ENCODE assay signal across 8 cellular contexts in the genomic region with DNA sequence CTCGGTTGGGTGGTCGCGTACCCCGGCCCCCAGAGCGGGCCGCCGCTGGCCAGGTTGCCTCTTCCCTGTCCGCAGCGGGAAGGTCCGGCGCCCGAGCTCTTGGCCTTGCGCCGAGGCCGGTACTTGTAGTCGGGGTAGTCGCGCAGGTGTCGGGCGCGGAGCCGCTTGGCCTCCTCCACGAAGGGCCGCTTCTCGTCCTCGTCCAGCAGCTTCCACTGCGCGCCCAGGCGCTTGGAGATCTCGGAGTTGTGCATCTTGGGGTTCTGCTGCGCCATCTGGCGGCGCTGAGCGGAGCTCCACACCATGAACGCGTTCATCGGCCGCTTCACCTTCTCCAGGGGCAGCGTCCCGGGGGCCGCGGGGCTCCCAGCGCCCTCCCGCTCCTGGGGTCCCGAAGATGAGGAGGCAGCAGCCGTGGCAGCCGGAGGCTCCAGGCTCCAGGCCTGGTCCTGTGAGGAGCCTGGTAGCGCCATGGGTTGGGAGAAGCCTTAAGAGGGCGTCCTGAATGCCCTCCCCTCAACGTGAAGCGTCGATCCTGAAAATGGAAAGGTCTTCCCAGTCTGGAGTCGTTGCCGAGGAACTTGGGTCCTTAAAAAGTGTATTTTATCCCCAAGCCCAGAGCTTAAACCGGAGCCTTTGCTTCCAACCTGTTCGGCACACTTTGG. TPM values are rescaled to one million over a fixed set of nuclear protein-coding genes. Genes with fewer than 3 reads are reported as not detected.
DNase-seq lines count a peak whose midpoint lies in the region; ATAC-seq and TF ChIP-seq lines count a peak whose summit lies in the region.

No MANE protein-coding gene starts in this region.

- DNase-seq in D341Med (ENCODE audit: low spot score) (peak; percentile 66), NCI-H82 (lab: John Stamatoyannopoulos, UW) (peak; percentile 93), fibroblast of lung (ENCODE audit: low read depth in 2 of 2) (peak; percentile 75 to 85)
- peak; percentile 49 for DNase-seq in activated T-helper 9 cell treated with anti-CD3 and anti-CD28 coated beads, Interleukin-2, amount 50 U/mL, for 16 hours (ENCODE audit: low read depth)
- DNase-seq in stimulated activated CD8-positive, alpha-beta memory T cell treated with anti-CD3 and anti-CD28 coated beads, Interleukin-7, amount 100 ng/mL, for 1 hour (ENCODE audit: low read depth in 2 of 2): peak; percentile 39 to 44

- peak overlapping the region in 3 of 4 experiments; percentile 19 to 43 (median 26) for H3K4me3 ChIP-seq in fibroblast of lung (replicated peaks in 1 of 4; ENCODE audit: control extremely low read depth in 1 of 4, insufficient read depth in 1 of 4, low read depth in 3 of 4, low read length in 4 of 4)
- peak overlapping the region; percentile 27 to 87 for H3K4me3 ChIP-seq in muscle layer of colon (ENCODE audit: low read depth in 1 of 2, low read length in 2 of 2)

- peak overlapping the region; percentile 78 for H3K27ac ChIP-seq in fibroblast of lung (ENCODE audit: insufficient read depth, low read length)
- peak overlapping the region; percentile 59 for H3K27ac ChIP-seq in muscle layer of colon (ENCODE audit: low read depth, low read length)

- TF ChIP-seq CTCF in fibroblast of lung (conservative IDR thresholded peaks at IDR 0.05 in 1 of 2, IDR thresholded peaks at IDR 0.05 in 1 of 2; ENCODE audit: low read depth in 1 of 2, low read length in 2 of 2): peak; percentile 75 to 79

- H3K4me1 ChIP-seq in fibroblast of lung (ENCODE audit: control insufficient read depth, extremely low read depth, insufficient read depth, low read length): peaks cover 48% of the 10 kb centered on the region
- H3K4me1 ChIP-seq in muscle layer of colon (ENCODE audit: insufficient read depth, low read length): peaks cover 20% of the 10 kb centered on the region

- H3K4me2 ChIP-seq in fibroblast of lung (ENCODE audit: extremely low read depth, insufficient read depth, low read length): peak overlapping the region; percentile 94

- no peaks in the 10 kb centered on the region for H4K20me1 ChIP-seq in fibroblast of lung (ENCODE audit: control insufficient read depth, extremely low read depth, insufficient read depth, low read length)

- H2AFZ ChIP-seq in fibroblast of lung (ENCODE audit: low read length): no peak overlapping the region

- ATAC-seq in GM19463 (IDR thresholded peaks at IDR 0.05; ENCODE audit: unreplicated experiment) (no peak), GM18873 (IDR thresholded peaks at IDR 0.05; ENCODE audit: low FRiP score, unreplicated experiment) (no peak)

- H3K36me3 ChIP-seq in fibroblast of lung (ENCODE audit: control insufficient read depth, insufficient read depth, low read length) (peaks cover 29% of the 10 kb centered on the region), muscle layer of colon (ENCODE audit: insufficient read depth, low read length) (peaks cover 44% of the 10 kb centered on the region)

- H3K79me2 ChIP-seq in fibroblast of lung (ENCODE audit: control insufficient read depth, insufficient read depth, low read length): peaks cover 25% of the 10 kb centered on the region

- no peaks in the 10 kb centered on the region for H3K9me3 ChIP-seq in fibroblast of lung (ENCODE audit: control insufficient read depth, insufficient read depth, low read depth, low read length)
- no peaks in the 10 kb centered on the region for H3K9me3 ChIP-seq in muscle layer of colon (ENCODE audit: low read length)

- H3K9ac ChIP-seq in fibroblast of lung (ENCODE audit: insufficient read depth, low read length) (peak overlapping the region; percentile 47), muscle layer of colon (ENCODE audit: low read length) (peak overlapping the region; percentile 78)

- H3K27me3 ChIP-seq in fibroblast of lung (ENCODE audit: control insufficient read depth, insufficient read depth, low read length): no peaks in the 10 kb centered on the region
- H3K27me3 ChIP-seq in muscle layer of colon (ENCODE audit: control insufficient read depth in 1 of 2, insufficient read depth in 2 of 2, low read length in 2 of 2): no peaks in the 10 kb centered on the region

RNA-seq across cellular contexts. Expression of a gene that starts 0.6 kb away (rescaled TPM):
- total RNA-seq in fibroblast of lung: under 0.01 and 0.50 TPM in 2 replicates
- polyA plus RNA-seq in fibroblast of lung: 0.36 and 0.78 TPM in 2 replicates
- 0.64 and 3.4 TPM in 2 replicates for polyA plus RNA-seq in fibroblast of lung (2012)
- 2.5 TPM in 1 of 2 replicates, not detected in the other for polyA minus RNA-seq in fibroblast of lung (ENCODE audit: low replicate concordance)

RNA-seq across cellular contexts. Expression of a gene that starts 5.7 kb away (rescaled TPM):
- 29.5 and 51.9 TPM in 2 replicates for total RNA-seq in fibroblast of lung
- polyA plus RNA-seq in fibroblast of lung: 107 and 172 TPM in 2 replicates
- 69.8 and 100 TPM in 2 replicates for polyA plus RNA-seq in fibroblast of lung (2012)
- 214 and 261 TPM in 2 replicates for polyA minus RNA-seq in fibroblast of lung (ENCODE audit: low replicate concordance)

RNA-seq across cellular contexts. Expression of a gene that starts 9.9 kb away (rescaled TPM):
- total RNA-seq in fibroblast of lung: 16.2 and 29.4 TPM in 2 replicates
- 90.4 and 250 TPM in 2 replicates for polyA plus RNA-seq in fibroblast of lung
- 82.0 and 162 TPM in 2 replicates for polyA plus RNA-seq in fibroblast of lung (2012)
- 178 and 296 TPM in 2 replicates for polyA minus RNA-seq in fibroblast of lung (ENCODE audit: low replicate concordance)

RNA-seq across cellular contexts. Expression of a gene that starts 25.4 kb away (rescaled TPM):
- total RNA-seq in fibroblast of lung: 39.8 and 46.6 TPM in 2 replicates
- polyA plus RNA-seq in fibroblast of lung: 22.0 and 28.1 TPM in 2 replicates
- 20.7 and 30.8 TPM in 2 replicates for polyA plus RNA-seq in fibroblast of lung (2012)
- 106 and 122 TPM in 2 replicates for polyA minus RNA-seq in fibroblast of lung (ENCODE audit: low replicate concordance)

RNA-seq across cellular contexts. Expression of a gene that starts 27.6 kb away (rescaled TPM):
- total RNA-seq in fibroblast of lung: 65.5 and 66.2 TPM in 2 replicates
- 67.6 and 118 TPM in 2 replicates for polyA plus RNA-seq in fibroblast of lung
- polyA plus RNA-seq in fibroblast of lung (2012): 35.6 and 48.8 TPM in 2 replicates
- polyA minus RNA-seq in fibroblast of lung (ENCODE audit: low replicate concordance): 76.0 and 122 TPM in 2 replicates

Comparison
In these comparisons a context has a peak if more than half of its experiments do, and no peak if none do; other contexts are left out.
1. DNase-seq: peak in every context shown above with its lines; median percentile 93 in NCI-H82; 80 in fibroblast of lung; 66 in D341Med; 49 in activated T-helper 9 cell treated with anti-CD3 and anti-CD28 coated beads, Interleukin-2, amount 50 U/mL, for 16 hours; 42 in stimulated activated CD8-positive, alpha-beta memory T cell treated with anti-CD3 and anti-CD28 coated beads, Interleukin-7, amount 100 ng/mL, for 1 hour.